8 cellular contexts compared by ENCODE assay signal in genomic region chr9:4985376-4986266, GRCh38. TPM values are rescaled to one million over a fixed set of nuclear protein-coding genes. Genes with fewer than 3 reads are reported as not detected.
DNase-seq lines count a peak whose midpoint lies in the region; ATAC-seq, FAIRE-seq and TF ChIP-seq lines count a peak whose summit lies in the region.

No MANE protein-coding gene starts in this region.

- peak overlapping the region; percentile 92 for H3K4me2 ChIP-seq in OCI-LY1 (ENCODE audit: low read length)

- H3K9me3 ChIP-seq in OCI-LY1 (ENCODE audit: low read length) (no peaks in the 10 kb centered on the region), neuron (ENCODE audit: low read length) (no peaks in the 10 kb centered on the region)

- H4K20me1 ChIP-seq in OCI-LY1 (ENCODE audit: insufficient read depth, low read length), result no peaks in the 10 kb centered on the region

- no peaks in the 10 kb centered on the region for H3K79me2 ChIP-seq in OCI-LY1 (ENCODE audit: insufficient read depth, low read length)

- peak overlapping the region; percentile 54 for H2AFZ ChIP-seq in OCI-LY1 (ENCODE audit: low read length)
- H2AFZ ChIP-seq in neuron (ENCODE audit: low read depth, low read length), result peak overlapping the region; percentile 89

- no peaks in the 10 kb centered on the region for H3F3A ChIP-seq in OCI-LY1 (ENCODE audit: insufficient read depth, low read length)

- H3K9me3 Mint-ChIP-seq in activated naive CD4-positive, alpha-beta T cell treated with anti-CD3 and anti-CD28 coated beads, Interleukin-2, amount 50 U/mL, for 72 hours, result no peaks in the 10 kb centered on the region

- H3K36me3 ChIP-seq in OCI-LY1 (ENCODE audit: insufficient read depth, low read length), result no peaks in the 10 kb centered on the region
- H3K36me3 ChIP-seq in neuron (ENCODE audit: insufficient read depth, low read length), result no peaks in the 10 kb centered on the region

- ATAC-seq in HG03095 (IDR thresholded peaks at IDR 0.05; ENCODE audit: unreplicated experiment), result peak; percentile 29
- peak in 1 of 2 donors; percentile 31 for ATAC-seq in activated naive CD4-positive, alpha-beta T cell treated with anti-CD3 and anti-CD28 coated beads, Interleukin-2, amount 50 U/mL, for 72 hours

- peak; percentile 5 for DNase-seq in NCI-H1694 (lab: John Stamatoyannopoulos, UW)
- DNase-seq in NCI-H1694 treated with DMSO at 0.1 percent for 48 hours (lab: John Stamatoyannopoulos, UW), result no peak
- DNase-seq in activated naive CD4-positive, alpha-beta T cell treated with anti-CD3 and anti-CD28 coated beads, Interleukin-2, amount 50 U/mL, for 72 hours (ENCODE audit: low spot score in 2 of 2), result no peak
- DNase-seq in glomerular visceral epithelial cell (ENCODE audit: extremely low spot score), result peak; percentile 60
- no peak for DNase-seq in GM12892 (ENCODE audit: insufficient read length)

- no peak for TF ChIP-seq POLR2A in GM12892 (IDR thresholded peaks at IDR 0.05; ENCODE audit: low read depth, low read length)

- H3K9me2 ChIP-seq in OCI-LY1 (ENCODE audit: low read depth, low read length), result no peaks in the 10 kb centered on the region

- peaks cover 14 to 16% of the 10 kb centered on the region in 2 donors for H3K36me3 Mint-ChIP-seq in activated naive CD4-positive, alpha-beta T cell treated with anti-CD3 and anti-CD28 coated beads, Interleukin-2, amount 50 U/mL, for 72 hours

- FAIRE-seq in GM12892 (lab: Jason Lieb, UNC), result no peak

- peak overlapping the region; percentile 36 for H3K27ac ChIP-seq in OCI-LY1 (ENCODE audit: low read depth, low read length, poor library complexity, severe bottlenecking)

- no peak; the same call in 1 of the 2 replicates for TF ChIP-seq CTCF in OCI-LY1 (IDR thresholded peaks at IDR 0.05; ENCODE audit: low read length)

- H3K4me3 ChIP-seq in OCI-LY1 (ENCODE audit: low read depth, low read length, poor library complexity, severe bottlenecking), result peak overlapping the region; percentile 70
- peak overlapping the region; percentile 92 for H3K4me3 ChIP-seq in neuron (ENCODE audit: low read length)

- peak overlapping the region; percentile 69 for H3K9ac ChIP-seq in OCI-LY1 (ENCODE audit: low read length)

- H3K4me1 ChIP-seq in OCI-LY1 (ENCODE audit: insufficient read depth, low read length, severe bottlenecking) (peaks cover 38% of the 10 kb centered on the region), neuron (ENCODE audit: insufficient read depth, low read length) (peaks cover 18% of the 10 kb centered on the region)

- peak overlapping the region; percentile 89 to 95 for H3K27ac Mint-ChIP-seq in activated naive CD4-positive, alpha-beta T cell treated with anti-CD3 and anti-CD28 coated beads, Interleukin-2, amount 50 U/mL, for 72 hours

- H3K27me3 ChIP-seq in OCI-LY1 (ENCODE audit: insufficient read depth, low read length), result no peaks in the 10 kb centered on the region
- no peaks in the 10 kb centered on the region for H3K27me3 ChIP-seq in neuron (ENCODE audit: insufficient read depth, low read length)

RNA-seq across cellular contexts. Expression of gene JAK2, which starts 0.5 kb away (rescaled TPM):
- 10 to 100 TPM; 16.4 to 30.4 TPM for total RNA-seq in activated naive CD4-positive, alpha-beta T cell treated with anti-CD3 and anti-CD28 coated beads, Interleukin-2, amount 50 U/mL, for 72 hours
- 12.2 TPM for polyA plus RNA-seq in GM12892 (2012; ENCODE audit: missing spikeins)

Comparison
In these comparisons a context has a peak if more than half of its experiments do, and no peak if none do; other contexts are left out.
1. DNase-seq: peak in NCI-H1694 (single experiment) and glomerular visceral epithelial cell (single experiment); none in NCI-H1694 treated with DMSO at 0.1 percent for 48 hours (single experiment), activated naive CD4-positive, alpha-beta T cell treated with anti-CD3 and anti-CD28 coated beads, Interleukin-2, amount 50 U/mL, for 72 hours (0 of 2) and GM12892 (single experiment).